ENCODE assay signal across 17 cellular contexts in genomic region chr1:85572574-85572973, GRCh38. TPM values are rescaled to one million over a fixed set of nuclear protein-coding genes. Genes with fewer than 3 reads are reported as not detected.
A peak's percentile ranks its signal among the peaks of the same experiment; 100 is the strongest.
DNase-seq lines count a peak whose midpoint lies in the region; ATAC-seq and TF ChIP-seq lines count a peak whose summit lies in the region.
"Had no signal": no experiment of that assay in that cellular context is flagged by ENCODE, and none has a peak within 500 bp of the region (broad histone marks: within the 10 kb centered on the region; RNA-seq: fewer than 3 reads in every experiment).

No MANE protein-coding gene starts in this region.

- peaks cover 59% of the 10 kb centered on the region for H3F3A ChIP-seq in SK-N-SH (replicated peaks; ENCODE audit: insufficient read depth)

- no peak for ATAC-seq in SK-N-SH treated with all-trans-retinoic acid at 6 μM for 48 hours
- no peak for ATAC-seq in stimulated activated memory B cell treated with anti-CD40 and anti-IgM and Interleukin-4, amounts not matched to agents 10 μg/mL and 1 μg/mL and 100 μg/mL, for 72 hours
- no peak for ATAC-seq in GM18858 (IDR thresholded peaks at IDR 0.05; ENCODE audit: unreplicated experiment)

- no peaks in the 10 kb centered on the region for H4K20me1 ChIP-seq in SK-N-SH (ENCODE audit: insufficient read depth)
- peaks cover 66% of the 10 kb centered on the region for H4K20me1 ChIP-seq in osteoblast (ENCODE audit: insufficient read depth, low read length)

- WGBS in SK-N-SH (ENCODE audit: low lambda C conversion rate), result 100% methylated on average over 2 of the region's 2 CpGs

- H3K9me3 ChIP-seq in SK-N-SH (no peaks in the 10 kb centered on the region), osteoblast (ENCODE audit: low read depth, low read length) (no peaks in the 10 kb centered on the region)

- no peaks in the 10 kb centered on the region for H3K27me3 Mint-ChIP-seq in chondrocyte (ENCODE audit: low read depth)
- H3K27me3 Mint-ChIP-seq in stimulated activated memory B cell treated with anti-CD40 and anti-IgM and Interleukin-4, amounts not matched to agents 10 μg/mL and 1 μg/mL and 100 μg/mL, for 72 hours, result peaks cover 51% of the 10 kb centered on the region

- H3K4me2 ChIP-seq in SK-N-SH (peak overlapping the region; percentile 69), osteoblast (ENCODE audit: insufficient read depth, low read length) (peak overlapping the region; percentile 18)
- H3K4me2 ChIP-seq: KMS-11 had no signal

- H3K36me3 ChIP-seq in SK-N-SH (replicated peaks in 1 of 2; ENCODE audit: control insufficient read depth in 1 of 2, insufficient read depth in 2 of 2, low read length in 1 of 2), result peaks cover 0 to 17% of the 10 kb centered on the region in 2 experiments
- H3K36me3 ChIP-seq in osteoblast (ENCODE audit: insufficient read depth, low read length), result peaks cover 59% of the 10 kb centered on the region

- no peak overlapping the region for H3K4me3 Mint-ChIP-seq in chondrocyte (ENCODE audit: unreplicated experiment)
- H3K4me3 Mint-ChIP-seq in stimulated activated memory B cell treated with anti-CD40 and anti-IgM and Interleukin-4, amounts not matched to agents 10 μg/mL and 1 μg/mL and 100 μg/mL, for 72 hours, result no peak overlapping the region

- no peaks in the 10 kb centered on the region for H3K9me2 ChIP-seq in SK-N-SH

- TF ChIP-seq EP300 in SK-N-SH (IDR thresholded peaks at IDR 0.05; ENCODE audit: borderline replicate concordance in 1 of 2, low read depth in 1 of 2, low read length in 1 of 2), result no peak

- POLR2A ChIA-PET in SK-N-SH (lab: Yijun Ruan, JAX), result no interaction called here

- H3K79me2 ChIP-seq in SK-N-SH (ENCODE audit: insufficient read depth) (peaks cover 94% of the 10 kb centered on the region), osteoblast (ENCODE audit: insufficient read depth, low read length) (peaks cover 98% of the 10 kb centered on the region)

- H2AFZ ChIP-seq in SK-N-SH (ENCODE audit: low read depth) (no peak overlapping the region), osteoblast (ENCODE audit: low read length) (no peak overlapping the region)

- peak overlapping the region; percentile 12; the same call in 1 of the 2 replicates for H3K9ac ChIP-seq in SK-N-SH
- H3K9ac ChIP-seq: KMS-11 had no signal

- peaks cover 14 to 50% of the 10 kb centered on the region in 2 experiments for H3K4me1 ChIP-seq in SK-N-SH (ENCODE audit: control insufficient read depth in 1 of 2, insufficient read depth in 2 of 2, low read depth in 1 of 2, low read length in 1 of 2)
- peaks cover 79% of the 10 kb centered on the region for H3K4me1 ChIP-seq in osteoblast (ENCODE audit: insufficient read depth, low read length)

- no peaks in the 10 kb centered on the region for H3K27me3 ChIP-seq in SK-N-SH (ENCODE audit: insufficient read depth)
- no peaks in the 10 kb centered on the region for H3K27me3 ChIP-seq in osteoblast (ENCODE audit: insufficient read depth, low read length)

- no peaks in the 10 kb centered on the region for H3K9me3 Mint-ChIP-seq in chondrocyte (ENCODE audit: low read depth)
- H3K9me3 Mint-ChIP-seq in stimulated activated memory B cell treated with anti-CD40 and anti-IgM and Interleukin-4, amounts not matched to agents 10 μg/mL and 1 μg/mL and 100 μg/mL, for 72 hours, result no peaks in the 10 kb centered on the region

- DNase-seq in SK-N-SH (no peak), chondrocyte (ENCODE audit: low spot score) (no peak), osteoblast (ENCODE audit: insufficient read length, low spot score, missing footprints) (no peak), KG1 (lab: John Stamatoyannopoulos, UW) (no peak), NCI-H526 (lab: John Stamatoyannopoulos, UW) (no peak)
- DNase-seq: C1 segment of cervical spinal cord, DMS 273 treated with DMSO at 0.1 percent for 48 hours, NCI-H1105 treated with DMSO at 0.1 percent for 48 hours, NCI-H187, NCI-H2171, NCI-H446 treated with DMSO at 0.1 percent for 48 hours, NCI-H774 had no signal

- no peak for TF ChIP-seq RAD21 in SK-N-SH (IDR thresholded peaks at IDR 0.05; ENCODE audit: low read length)

- peaks cover 80% of the 10 kb centered on the region for H3K4me1 Mint-ChIP-seq in chondrocyte (ENCODE audit: low read depth)
- H3K4me1 Mint-ChIP-seq in stimulated activated memory B cell treated with anti-CD40 and anti-IgM and Interleukin-4, amounts not matched to agents 10 μg/mL and 1 μg/mL and 100 μg/mL, for 72 hours, result peaks cover 11% of the 10 kb centered on the region

- H3K4me3 ChIP-seq in SK-N-SH (ENCODE audit: low read depth in 2 of 2, low read length in 1 of 2), result no peak overlapping the region
- no peak overlapping the region for H3K4me3 ChIP-seq in osteoblast (ENCODE audit: insufficient read depth, low read length)

- H3K27ac ChIP-seq in SK-N-SH (ENCODE audit: low read depth in 2 of 2, low read length in 1 of 2), result peak overlapping the region in 1 of 2 experiments; percentile 98; a peak in 2 of 4 replicates
- peak overlapping the region; percentile 81 for H3K27ac ChIP-seq in osteoblast (ENCODE audit: low read depth, low read length)
- H3K27ac ChIP-seq: 22Rv1, KMS-11 had no signal

- H3K36me3 Mint-ChIP-seq in chondrocyte (ENCODE audit: low read depth), result peaks cover 10% of the 10 kb centered on the region
- H3K36me3 Mint-ChIP-seq in stimulated activated memory B cell treated with anti-CD40 and anti-IgM and Interleukin-4, amounts not matched to agents 10 μg/mL and 1 μg/mL and 100 μg/mL, for 72 hours, result no peaks in the 10 kb centered on the region

- no peak for TF ChIP-seq CTCF in SK-N-SH (IDR thresholded peaks at IDR 0.05)
- TF ChIP-seq CTCF in chondrocyte (IDR thresholded peaks at IDR 0.05), result no peak
- TF ChIP-seq CTCF in osteoblast (IDR thresholded peaks at IDR 0.05; ENCODE audit: extremely low read depth, low read depth, low read length), result no peak

- CTCF ChIA-PET in SK-N-SH (lab: Yijun Ruan, JAX), result interaction anchor here (1.0 to 2.5 kb wide), 2 partner anchors 265 to 323 kb away, joined by 3 to 15 read pairs; no protein-coding TSS in a partner anchor

- H3K27ac Mint-ChIP-seq in chondrocyte (ENCODE audit: unreplicated experiment), result peak overlapping the region; percentile 66
- H3K27ac Mint-ChIP-seq in stimulated activated memory B cell treated with anti-CD40 and anti-IgM and Interleukin-4, amounts not matched to agents 10 μg/mL and 1 μg/mL and 100 μg/mL, for 72 hours, result no peak overlapping the region

TF ChIP-seq in SK-N-SH, 30 proteins besides CTCF, POLR2A, EP300 and RAD21:
- TF ChIP-seq TEAD4 (IDR thresholded peaks at IDR 0.05; ENCODE audit: borderline replicate concordance, insufficient read depth) (no peak), FOXM1 (IDR thresholded peaks at IDR 0.05; ENCODE audit: low read depth) (no peak), TCF12 (IDR thresholded peaks at IDR 0.05) (no peak), EZH2phosphoT487 (IDR thresholded peaks at IDR 0.05; ENCODE audit: borderline replicate concordance, low read depth) (no peak)

TF ChIP-seq in SK-N-SH treated with all-trans-retinoic acid at 6 μM for 48 hours, 23 proteins besides CTCF, POLR2A, EP300 and RAD21:
- TF ChIP-seq ZNF70 (CRISPR knock-in tag; IDR thresholded peaks at IDR 0.05) (no peak), TOX (CRISPR knock-in tag; IDR thresholded peaks at IDR 0.05; ENCODE audit: borderline replicate concordance) (no peak), POU6F1 (CRISPR knock-in tag; IDR thresholded peaks at IDR 0.05; ENCODE audit: borderline replicate concordance, low read depth) (no peak), ZNF565 (CRISPR knock-in tag; conservative IDR thresholded peaks at IDR 0.05; ENCODE audit: low read depth) (no peak), GLIS3 (CRISPR knock-in tag; IDR thresholded peaks at IDR 0.05) (no peak), ZFP3 (CRISPR knock-in tag; IDR thresholded peaks at IDR 0.05) (no peak)

RNA-seq across cellular contexts. Expression of gene CCN1, which starts 8.0 kb away (rescaled TPM):
- polyA plus RNA-seq in SK-N-SH (2012; rRNA removed), result 363 and 543 TPM in 2 replicates
- polyA plus RNA-seq in SK-N-SH (2012; cell fraction: cytosol; rRNA removed), result 493 and 569 TPM in 2 replicates
- polyA plus RNA-seq in SK-N-SH (2012; cell fraction: nucleus; rRNA removed), result 806 and 1,198 TPM in 2 replicates
- total RNA-seq in chondrocyte (523 to 556 TPM (median 539 TPM) in 3 replicates), osteoblast (58.9 and 81.8 TPM in 2 replicates)
